Comparison of ENCODE assay signal across 9 cellular contexts in genomic region chr3:12470680-12471079, GRCh38.
"Had no signal": no experiment of that assay in that cellular context is flagged by ENCODE, and none has a peak within 500 bp of the region (broad histone marks: within the 10 kb centered on the region; RNA-seq: fewer than 3 reads in every experiment).

No MANE protein-coding gene starts in this region.

- H2AFZ ChIP-seq: parathyroid adenoma had no signal

- DNase-seq: activated B cell treated with CpG ODN at 0.5 μM for 24 hours, retina had no signal

- H3K79me2 ChIP-seq: parathyroid adenoma had no signal

- H3K36me3 ChIP-seq: ascending aorta, tibial nerve, vagina had no signal

- H3K9me3 ChIP-seq: ascending aorta, tibial nerve, vagina had no signal

- H3K4me3 Mint-ChIP-seq: activated B cell treated with CpG ODN at 0.5 μM for 24 hours; mesothelial cell of epicardium; T-helper 1 cell treated with Interleukin-12 subunit alpha and Interleukin-12 subunit beta and Interleukin-4 antibody, amounts not matched to agents 30 μg/mL and 1 μg/mL, for 36 hours had no signal

- H3K9ac ChIP-seq: parathyroid adenoma had no signal

- H3K4me3 ChIP-seq: ascending aorta, dorsolateral prefrontal cortex, tibial nerve, vagina had no signal

- H3K27me3 ChIP-seq: ascending aorta, dorsolateral prefrontal cortex, tibial nerve, vagina had no signal

- H3K4me1 ChIP-seq: ascending aorta, parathyroid adenoma had no signal

- H3K27ac Mint-ChIP-seq: activated B cell treated with CpG ODN at 0.5 μM for 24 hours, mesothelial cell of epicardium had no signal

- H3K9me3 Mint-ChIP-seq: activated B cell treated with CpG ODN at 0.5 μM for 24 hours; mesothelial cell of epicardium; T-helper 1 cell treated with Interleukin-12 subunit alpha and Interleukin-12 subunit beta and Interleukin-4 antibody, amounts not matched to agents 30 μg/mL and 1 μg/mL, for 36 hours had no signal

- H3K36me3 Mint-ChIP-seq: mesothelial cell of epicardium had no signal

- H3K27ac ChIP-seq: ascending aorta, dorsolateral prefrontal cortex, parathyroid adenoma, tibial nerve, vagina had no signal
